In the genomic region with DNA sequence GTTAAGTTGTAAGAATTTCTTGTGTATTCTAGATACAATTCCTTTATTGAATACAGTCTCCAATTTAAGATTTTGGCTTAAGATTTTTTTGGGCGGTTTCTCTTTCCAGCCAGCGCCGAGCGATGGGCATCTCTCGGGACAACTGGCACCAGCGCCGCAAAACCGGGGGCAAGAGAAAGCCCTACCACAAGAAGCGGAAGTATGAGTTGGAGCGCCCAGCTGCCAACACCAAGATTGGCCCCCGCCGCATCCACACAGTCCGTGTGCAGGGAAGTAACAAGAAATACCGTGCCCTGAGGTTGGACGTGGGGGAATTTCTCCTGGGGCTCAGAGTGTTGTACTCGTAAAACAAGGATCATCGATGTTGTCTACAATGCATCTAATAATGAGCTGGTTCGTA, we compare ENCODE assay signal across 19 cellular contexts.
A peak's percentile ranks its signal among the peaks of the same experiment; 100 is the strongest.
DNase-seq lines count a peak whose midpoint lies in the region; ATAC-seq and TF ChIP-seq lines count a peak whose summit lies in the region.
"Had no signal": no experiment of that assay in that cellular context is flagged by ENCODE, and none has a peak within 500 bp of the region (broad histone marks: within the 10 kb centered on the region; RNA-seq: fewer than 3 reads in every experiment).

No MANE protein-coding gene starts in this region.

- H3K4me1 Mint-ChIP-seq in activated naive CD8-positive, alpha-beta T cell treated with anti-CD3 and anti-CD28 coated beads for 36 hours, result no peaks in the 10 kb centered on the region
- H3K4me1 Mint-ChIP-seq in GM23338, result no peaks in the 10 kb centered on the region
- H3K4me1 Mint-ChIP-seq: CD14-positive monocyte; CD4-positive, CD25-positive, alpha-beta regulatory T cell; CD8-positive, alpha-beta memory T cell had no signal

- H3K27me3 Mint-ChIP-seq in activated naive CD8-positive, alpha-beta T cell treated with anti-CD3 and anti-CD28 coated beads for 36 hours, result no peaks in the 10 kb centered on the region
- H3K27me3 Mint-ChIP-seq in GM23338 (ENCODE audit: insufficient read depth, low read depth, poor library complexity), result peaks cover 2% of the 10 kb centered on the region
- H3K27me3 Mint-ChIP-seq: CD4-positive, alpha-beta memory T cell; CD4-positive, CD25-positive, alpha-beta regulatory T cell had no signal

- H4K20me1 ChIP-seq in Loucy (ENCODE audit: insufficient read depth, low read length, poor library complexity, severe bottlenecking) (no peaks in the 10 kb centered on the region), GM23338 (replicated peaks; ENCODE audit: insufficient read depth) (no peaks in the 10 kb centered on the region)
- H4K20me1 ChIP-seq: BLaER1 had no signal

- H3K4me2 ChIP-seq in Loucy (ENCODE audit: low read depth, low read length, poor library complexity, severe bottlenecking), result peak overlapping the region; percentile 52
- H3K4me2 ChIP-seq in GM23338, result no peak overlapping the region
- H3K4me2 ChIP-seq: BLaER1 had no signal

- no peak overlapping the region for H3K9ac ChIP-seq in Loucy (ENCODE audit: low read depth, low read length, poor library complexity, severe bottlenecking)
- H3K9ac ChIP-seq: BLaER1 had no signal

- H3K79me2 ChIP-seq in Loucy (ENCODE audit: insufficient read depth, low read length), result no peaks in the 10 kb centered on the region
- no peaks in the 10 kb centered on the region for H3K79me2 ChIP-seq in GM23338 (replicated peaks; ENCODE audit: insufficient read depth)

- H3F3A ChIP-seq in Loucy (ENCODE audit: low read depth) (no peaks in the 10 kb centered on the region), GM23338 (replicated peaks; ENCODE audit: low read depth) (no peaks in the 10 kb centered on the region)

- no peaks in the 10 kb centered on the region for H3K36me3 Mint-ChIP-seq in activated naive CD8-positive, alpha-beta T cell treated with anti-CD3 and anti-CD28 coated beads for 36 hours
- no peaks in the 10 kb centered on the region for H3K36me3 Mint-ChIP-seq in GM23338 (ENCODE audit: low read depth)
- H3K36me3 Mint-ChIP-seq: CD14-positive monocyte; CD4-positive, alpha-beta memory T cell; CD4-positive, CD25-positive, alpha-beta regulatory T cell; CD8-positive, alpha-beta memory T cell had no signal

- no peaks in the 10 kb centered on the region for H3K9me2 ChIP-seq in Loucy (replicated peaks; ENCODE audit: low read depth, low read length)
- no peaks in the 10 kb centered on the region for H3K9me2 ChIP-seq in GM23338 (ENCODE audit: insufficient read depth)

- H3K9me3 Mint-ChIP-seq in activated naive CD8-positive, alpha-beta T cell treated with anti-CD3 and anti-CD28 coated beads for 36 hours, result peaks cover 7% of the 10 kb centered on the region
- H3K9me3 Mint-ChIP-seq in GM23338, result peaks cover 6% of the 10 kb centered on the region; the same call in 2 of the 3 replicates

- H2AFZ ChIP-seq in Loucy (ENCODE audit: low read length) (no peak overlapping the region), GM23338 (no peak overlapping the region; the same call in 1 of the 2 replicates)

- H3K27me3 ChIP-seq in Loucy (ENCODE audit: insufficient read depth, low read length, poor library complexity, severe bottlenecking), result peaks cover 4% of the 10 kb centered on the region
- H3K27me3 ChIP-seq in RWPE2 (ENCODE audit: insufficient read depth, poor library complexity, severe bottlenecking), result no peaks in the 10 kb centered on the region
- no peaks in the 10 kb centered on the region for H3K27me3 ChIP-seq in GM23338 (ENCODE audit: insufficient read depth)
- H3K27me3 ChIP-seq: BE2C, BLaER1 had no signal

- H3K4me3 Mint-ChIP-seq in activated naive CD8-positive, alpha-beta T cell treated with anti-CD3 and anti-CD28 coated beads for 36 hours, result no peak overlapping the region
- no peak overlapping the region for H3K4me3 Mint-ChIP-seq in GM23338
- H3K4me3 Mint-ChIP-seq: CD14-positive monocyte; CD4-positive, alpha-beta memory T cell; CD4-positive, CD25-positive, alpha-beta regulatory T cell; CD8-positive, alpha-beta memory T cell had no signal

- H3K4me3 ChIP-seq in Loucy (ENCODE audit: low read length, poor library complexity, severe bottlenecking), result no peak overlapping the region
- no peak overlapping the region for H3K4me3 ChIP-seq in RWPE2 (ENCODE audit: severe bottlenecking)
- H3K4me3 ChIP-seq in GM23338, result no peak overlapping the region
- H3K4me3 ChIP-seq: BLaER1 had no signal

- intact Hi-C loops in left ventricle myocardium superior (cut with micrococcal nuclease) (no loop called here), cardiac septum (cut with DNase I) (no loop called here)

- H3K4me1 ChIP-seq in Loucy (ENCODE audit: insufficient read depth, low read length, poor library complexity, severe bottlenecking), result peaks cover 21% of the 10 kb centered on the region
- H3K4me1 ChIP-seq in RWPE2 (ENCODE audit: insufficient read depth, poor library complexity, severe bottlenecking), result peaks cover 6% of the 10 kb centered on the region
- no peaks in the 10 kb centered on the region for H3K4me1 ChIP-seq in GM23338 (ENCODE audit: insufficient read depth)
- H3K4me1 ChIP-seq: BE2C, BLaER1 had no signal

- no peak for TF ChIP-seq CTCF in Loucy (conservative IDR thresholded peaks at IDR 0.05; ENCODE audit: low read length)
- no peak for TF ChIP-seq CTCF in RWPE2 (IDR thresholded peaks at IDR 0.05; ENCODE audit: poor library complexity, severe bottlenecking)
- TF ChIP-seq CTCF in GM23338 (conservative IDR thresholded peaks at IDR 0.05; ENCODE audit: low read depth in 2 of 2), result no peak

- DNase-seq in left ventricle myocardium superior (peak; percentile 19), cardiac septum (ENCODE audit: low spot score) (no peak), RWPE2 (ENCODE audit: low spot score) (peak; percentile 34), GM23338 (ENCODE audit: low spot score) (no peak)
- no peak for DNase-seq in activated naive CD8-positive, alpha-beta T cell treated with anti-CD3 and anti-CD28 coated beads for 36 hours
- DNase-seq: 8988T; ACHN; BE2C; C1 segment of cervical spinal cord; CD4-positive, alpha-beta memory T cell; CD4-positive, CD25-positive, alpha-beta regulatory T cell; CD8-positive, alpha-beta memory T cell; COR-L47; DMS79 treated with DMSO at 0.1 percent for 48 hours; GF-D8 had no signal

- H3K36me3 ChIP-seq in Loucy (ENCODE audit: insufficient read depth, low read length) (no peaks in the 10 kb centered on the region), RWPE2 (ENCODE audit: low read depth) (no peaks in the 10 kb centered on the region), GM23338 (ENCODE audit: insufficient read depth) (no peaks in the 10 kb centered on the region)
- H3K36me3 ChIP-seq: BE2C, BLaER1 had no signal

- ATAC-seq in left ventricle myocardium superior (no peak), RWPE2 (ENCODE audit: low read depth) (no peak), GM23338 (no peak), GM18868 (IDR thresholded peaks at IDR 0.05; ENCODE audit: unreplicated experiment) (no peak)

- no peak overlapping the region for H3K27ac Mint-ChIP-seq in activated naive CD8-positive, alpha-beta T cell treated with anti-CD3 and anti-CD28 coated beads for 36 hours
- H3K27ac Mint-ChIP-seq in GM23338, result no peak overlapping the region
- H3K27ac Mint-ChIP-seq: CD14-positive monocyte; CD4-positive, alpha-beta memory T cell; CD4-positive, CD25-positive, alpha-beta regulatory T cell; CD8-positive, alpha-beta memory T cell had no signal

- no peaks in the 10 kb centered on the region for H3K9me3 ChIP-seq in Loucy (ENCODE audit: insufficient read depth, low read depth, low read length)
- no peaks in the 10 kb centered on the region for H3K9me3 ChIP-seq in RWPE2 (ENCODE audit: severe bottlenecking)
- H3K9me3 ChIP-seq: BE2C had no signal

- H3K27ac ChIP-seq in RWPE2 (ENCODE audit: poor library complexity, severe bottlenecking) (no peak overlapping the region), GM23338 (ENCODE audit: low read depth) (no peak overlapping the region)
- H3K27ac ChIP-seq: BLaER1 had no signal

TF ChIP-seq in GM23338, 12 proteins besides CTCF, POLR2A, EP300 and RAD21:
- no peak for TF ChIP-seq NANOG (IDR thresholded peaks at IDR 0.05; ENCODE audit: borderline replicate concordance)
- no peak for TF ChIP-seq ZNF114 (CRISPR knock-in tag; IDR thresholded peaks at IDR 0.05)
- TF ChIP-seq, protein P1, sequence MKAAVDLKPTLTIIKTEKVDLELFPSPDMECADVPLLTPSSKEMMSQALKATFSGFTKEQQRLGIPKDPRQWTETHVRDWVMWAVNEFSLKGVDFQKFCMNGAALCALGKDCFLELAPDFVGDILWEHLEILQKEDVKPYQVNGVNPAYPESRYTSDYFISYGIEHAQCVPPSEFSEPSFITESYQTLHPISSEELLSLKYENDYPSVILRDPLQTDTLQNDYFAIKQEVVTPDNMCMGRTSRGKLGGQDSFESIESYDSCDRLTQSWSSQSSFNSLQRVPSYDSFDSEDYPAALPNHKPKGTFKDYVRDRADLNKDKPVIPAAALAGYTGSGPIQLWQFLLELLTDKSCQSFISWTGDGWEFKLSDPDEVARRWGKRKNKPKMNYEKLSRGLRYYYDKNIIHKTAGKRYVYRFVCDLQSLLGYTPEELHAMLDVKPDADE (IDR thresholded peaks at IDR 0.05), result no peak
- no peak for TF ChIP-seq JUNB (IDR thresholded peaks at IDR 0.05; ENCODE audit: unreplicated experiment)

Comparison
In these comparisons a context has a peak if more than half of its experiments do, and no peak if none do; other contexts are left out.
1. DNase-seq: peak in left ventricle myocardium superior (single experiment) and RWPE2 (single experiment); none in cardiac septum (single experiment), activated naive CD8-positive, alpha-beta T cell treated with anti-CD3 and anti-CD28 coated beads for 36 hours (single experiment) and GM23338 (single experiment).